ENCODE assay signal across 9 cellular contexts in genomic region chr7:140726304-140726703, GRCh38. TPM values are rescaled to one million over a fixed set of nuclear protein-coding genes. Genes with fewer than 3 reads are reported as not detected.
DNase-seq lines count a peak whose midpoint lies in the region; ATAC-seq and TF ChIP-seq lines count a peak whose summit lies in the region.
"Had no signal": no experiment of that assay in that cellular context is flagged by ENCODE, and none has a peak within 500 bp of the region (broad histone marks: within the 10 kb centered on the region; RNA-seq: fewer than 3 reads in every experiment).

No MANE protein-coding gene starts in this region.

- TF ChIP-seq POLR2A in testis (IDR thresholded peaks at IDR 0.05): no peak

- H3K79me2 ChIP-seq in fibroblast of lung (ENCODE audit: control insufficient read depth, insufficient read depth, low read length): no peaks in the 10 kb centered on the region

- ATAC-seq in natural killer cell (peak in 2 of 3 donors; percentile 39 to 55), GM18498 (IDR thresholded peaks at IDR 0.05; ENCODE audit: unreplicated experiment) (no peak), HG03469 (IDR thresholded peaks at IDR 0.05; ENCODE audit: unreplicated experiment) (no peak), HG03045 (IDR thresholded peaks at IDR 0.05; ENCODE audit: unreplicated experiment) (no peak)
- no peak for ATAC-seq in natural killer cell treated with Interleukin-12 subunit alpha and Interleukin-12 subunit beta and Interleukin-15 and Interleukin-18, amount 100 ng/mL, for 72 hours

- H3K36me3 Mint-ChIP-seq in natural killer cell: no peaks in the 10 kb centered on the region
- H3K36me3 Mint-ChIP-seq in natural killer cell treated with Interleukin-12 subunit alpha and Interleukin-12 subunit beta and Interleukin-15 and Interleukin-18, amount 100 ng/mL, for 72 hours: no peaks in the 10 kb centered on the region

- no peak overlapping the region for H3K9ac ChIP-seq in fibroblast of lung (ENCODE audit: insufficient read depth, low read length)

- peaks cover 16 to 18% of the 10 kb centered on the region in 2 donors for H3K4me1 Mint-ChIP-seq in natural killer cell
- H3K4me1 Mint-ChIP-seq in natural killer cell treated with Interleukin-12 subunit alpha and Interleukin-12 subunit beta and Interleukin-15 and Interleukin-18, amount 100 ng/mL, for 72 hours (ENCODE audit: low read depth in 2 of 2): peaks cover 8 to 10% of the 10 kb centered on the region in 2 donors

- H3K27me3 Mint-ChIP-seq in natural killer cell (ENCODE audit: low read depth in 2 of 2): no peaks in the 10 kb centered on the region
- H3K27me3 Mint-ChIP-seq in natural killer cell treated with Interleukin-12 subunit alpha and Interleukin-12 subunit beta and Interleukin-15 and Interleukin-18, amount 100 ng/mL, for 72 hours: no peaks in the 10 kb centered on the region

- intact Hi-C loops in natural killer cell (cut with micrococcal nuclease): no loop called here
- intact Hi-C loops in testis (cut with DNase I; ENCODE audit: low total_unique reads): no loop called here

- H3K9me3 Mint-ChIP-seq in natural killer cell: no peaks in the 10 kb centered on the region
- no peaks in the 10 kb centered on the region for H3K9me3 Mint-ChIP-seq in natural killer cell treated with Interleukin-12 subunit alpha and Interleukin-12 subunit beta and Interleukin-15 and Interleukin-18, amount 100 ng/mL, for 72 hours

- H3K27me3 ChIP-seq in fibroblast of lung (ENCODE audit: control insufficient read depth, insufficient read depth, low read length) (no peaks in the 10 kb centered on the region), testis (no peaks in the 10 kb centered on the region)

- WGBS in testis, 2 donors: 46 to 47% methylated on average over 2 of the region's 2 CpGs

- H3K4me3 Mint-ChIP-seq in natural killer cell: no peak overlapping the region
- H3K4me3 Mint-ChIP-seq in natural killer cell treated with Interleukin-12 subunit alpha and Interleukin-12 subunit beta and Interleukin-15 and Interleukin-18, amount 100 ng/mL, for 72 hours: no peak overlapping the region

- H3K9me3 ChIP-seq in fibroblast of lung (ENCODE audit: control insufficient read depth, insufficient read depth, low read depth, low read length) (no peaks in the 10 kb centered on the region), testis (no peaks in the 10 kb centered on the region)

- H3K4me3 ChIP-seq in fibroblast of lung (replicated peaks in 1 of 4; ENCODE audit: control extremely low read depth in 1 of 4, insufficient read depth in 1 of 4, low read depth in 3 of 4, low read length in 4 of 4): no peak overlapping the region
- H3K4me3 ChIP-seq in testis: no peak overlapping the region

- peak; percentile 36 for TF ChIP-seq CTCF in natural killer cell (IDR thresholded peaks at IDR 0.05)
- peak; percentile 49 to 56 for TF ChIP-seq CTCF in fibroblast of lung (conservative IDR thresholded peaks at IDR 0.05 in 1 of 2, IDR thresholded peaks at IDR 0.05 in 1 of 2; ENCODE audit: low read depth in 1 of 2, low read length in 2 of 2)
- TF ChIP-seq CTCF in testis (IDR thresholded peaks at IDR 0.05): peak in 1 of 3 experiments; percentile 11

- peaks cover 5% of the 10 kb centered on the region for H3K36me3 ChIP-seq in fibroblast of lung (ENCODE audit: control insufficient read depth, insufficient read depth, low read length)
- H3K36me3 ChIP-seq in testis (ENCODE audit: low read depth, missing control alignments): no peaks in the 10 kb centered on the region

- no peak overlapping the region for H3K4me2 ChIP-seq in fibroblast of lung (ENCODE audit: extremely low read depth, insufficient read depth, low read length)

- H4K20me1 ChIP-seq in fibroblast of lung (ENCODE audit: control insufficient read depth, extremely low read depth, insufficient read depth, low read length): no peaks in the 10 kb centered on the region

- no peak for DNase-seq in natural killer cell
- DNase-seq in natural killer cell treated with Interleukin-12 subunit alpha and Interleukin-12 subunit beta and Interleukin-15 and Interleukin-18, amount 100 ng/mL, for 72 hours (ENCODE audit: low spot score): no peak
- DNase-seq in OCI-M1 (lab: John Stamatoyannopoulos, UW): peak; percentile 8
- peak; percentile 14 to 45 for DNase-seq in fibroblast of lung (ENCODE audit: low read depth in 2 of 2)
- DNase-seq in testis: no peak
- DNase-seq: amygdala had no signal

- peaks cover 2% of the 10 kb centered on the region for H3K4me1 ChIP-seq in fibroblast of lung (ENCODE audit: control insufficient read depth, extremely low read depth, insufficient read depth, low read length)
- no peaks in the 10 kb centered on the region for H3K4me1 ChIP-seq in testis

- no peak overlapping the region for H2AFZ ChIP-seq in fibroblast of lung (ENCODE audit: low read length)

- H3K27ac Mint-ChIP-seq in natural killer cell: peak overlapping the region; percentile 38 to 52
- H3K27ac Mint-ChIP-seq in natural killer cell treated with Interleukin-12 subunit alpha and Interleukin-12 subunit beta and Interleukin-15 and Interleukin-18, amount 100 ng/mL, for 72 hours: no peak overlapping the region

- H3K27ac ChIP-seq in fibroblast of lung (ENCODE audit: insufficient read depth, low read length): no peak overlapping the region
- H3K27ac ChIP-seq in testis: no peak overlapping the region

RNA-seq across cellular contexts. Expression of gene NDUFB2, which starts 29.8 kb away (rescaled TPM):
- 100 to 1,000 TPM; 152 to 177 (median 177) TPM for total RNA-seq in natural killer cell
- total RNA-seq in natural killer cell treated with Interleukin-12 subunit alpha and Interleukin-12 subunit beta and Interleukin-15 and Interleukin-18, amount 100 ng/mL, for 72 hours: 100 to 1,000 TPM; 169 to 222 TPM
- 44.9 and 116 TPM in 2 replicates for total RNA-seq in fibroblast of lung
- 283 and 307 TPM in 2 replicates for polyA plus RNA-seq in fibroblast of lung
- polyA plus RNA-seq in fibroblast of lung (2012): 363 and 375 TPM in 2 replicates
- polyA minus RNA-seq in fibroblast of lung (ENCODE audit: low replicate concordance): 98.1 and 104 TPM in 2 replicates
- total RNA-seq in testis: 100 to 1,000 TPM; 187 to 292 TPM
- 180 TPM for polyA plus RNA-seq in testis (ENCODE audit: insufficient read depth, low read depth, low replicate concordance)

RNA-seq across cellular contexts. Expression of gene ADCK2, which starts 53.6 kb away (rescaled TPM):
- total RNA-seq in natural killer cell: 10 to 100 TPM; 12.6 to 20.7 (median 15.8) TPM
- total RNA-seq in natural killer cell treated with Interleukin-12 subunit alpha and Interleukin-12 subunit beta and Interleukin-15 and Interleukin-18, amount 100 ng/mL, for 72 hours: 10 to 100 TPM in 1 of 2 donors, 1 to 10 TPM in 1; 8.2 to 12.2 TPM
- total RNA-seq in fibroblast of lung: 24.9 and 37.5 TPM in 2 replicates
- 7.1 and 9.5 TPM in 2 replicates for polyA plus RNA-seq in fibroblast of lung
- polyA plus RNA-seq in fibroblast of lung (2012): 7.9 and 11.0 TPM in 2 replicates
- polyA minus RNA-seq in fibroblast of lung (ENCODE audit: low replicate concordance): 7.0 and 12.7 TPM in 2 replicates
- 10 to 100 TPM; 20.4 to 21.2 TPM for total RNA-seq in testis
- polyA plus RNA-seq in testis (ENCODE audit: insufficient read depth, low read depth, low replicate concordance): 12.9 TPM

Comparison
In these comparisons a context has a peak if more than half of its experiments do, and no peak if none do; other contexts are left out.
1. ATAC-seq: peak in natural killer cell (2 of 3); none in natural killer cell treated with Interleukin-12 subunit alpha and Interleukin-12 subunit beta and Interleukin-15 and Interleukin-18, amount 100 ng/mL, for 72 hours (0 of 2), GM18498 (single experiment), HG03469 (single experiment) and HG03045 (single experiment).
2. H3K27ac Mint-ChIP-seq: peak in natural killer cell (2 of 2); none in natural killer cell treated with Interleukin-12 subunit alpha and Interleukin-12 subunit beta and Interleukin-15 and Interleukin-18, amount 100 ng/mL, for 72 hours (0 of 2).
3. DNase-seq: peak in OCI-M1 (single experiment) and fibroblast of lung (2 of 2); none in natural killer cell (single experiment), natural killer cell treated with Interleukin-12 subunit alpha and Interleukin-12 subunit beta and Interleukin-15 and Interleukin-18, amount 100 ng/mL, for 72 hours (single experiment) and testis (single experiment).